20 cellular contexts compared by ENCODE assay signal in the genomic region with DNA sequence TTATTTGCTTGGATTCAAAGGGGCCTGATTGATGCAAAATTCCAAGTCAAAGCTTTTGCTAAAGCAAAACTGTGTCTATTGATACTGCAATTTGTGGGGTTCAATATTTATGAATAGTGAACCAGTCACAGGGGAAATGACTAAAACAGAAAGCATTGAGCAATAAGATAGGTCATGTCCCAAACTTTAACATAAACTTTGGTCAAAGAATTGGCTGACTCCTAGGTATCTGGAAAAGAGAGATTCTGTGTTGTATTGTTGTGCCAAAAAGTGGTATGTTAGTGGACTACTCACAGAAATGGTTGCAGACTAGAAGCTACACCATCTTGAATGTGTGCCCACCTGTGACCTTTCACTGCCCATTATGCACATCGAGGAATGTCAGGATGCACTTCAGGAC.
A peak's percentile ranks its signal among the peaks of the same experiment; 100 is the strongest.
DNase-seq lines count a peak whose midpoint lies in the region; ATAC-seq, FAIRE-seq and TF ChIP-seq lines count a peak whose summit lies in the region.
"Had no signal": no experiment of that assay in that cellular context is flagged by ENCODE, and none has a peak within 500 bp of the region (broad histone marks: within the 10 kb centered on the region; RNA-seq: fewer than 3 reads in every experiment).

No MANE protein-coding gene starts in this region.

- no peak overlapping the region for H3K27ac Mint-ChIP-seq in MCF 10A (ENCODE audit: low read depth, unreplicated experiment)
- H3K27ac Mint-ChIP-seq: CD14-positive monocyte had no signal

- no peak for FAIRE-seq in bronchial epithelial cell (lab: Jason Lieb, UNC)

- POLR2A ChIA-PET in MCF 10A (lab: Yijun Ruan, JAX) = interaction anchor here (0.6 kb wide), 1 partner anchor 1942 kb away, joined by 3 read pairs; no protein-coding TSS in a partner anchor

- no peak for ATAC-seq in HG02623 (IDR thresholded peaks at IDR 0.05; ENCODE audit: unreplicated experiment)

- H3K4me1 ChIP-seq in breast epithelium = no peaks in the 10 kb centered on the region
- H3K4me1 ChIP-seq: HAP-1 had no signal

- H3K27ac ChIP-seq in breast epithelium = no peak overlapping the region
- H3K27ac ChIP-seq: 22Rv1 had no signal

- no peak for TF ChIP-seq CTCF in MCF 10A (IDR thresholded peaks at IDR 0.05; ENCODE audit: unreplicated experiment)
- TF ChIP-seq CTCF in breast epithelium (IDR thresholded peaks at IDR 0.05) = no peak
- no peak for TF ChIP-seq CTCF in bronchial epithelial cell (IDR thresholded peaks at IDR 0.05; ENCODE audit: insufficient read depth, low read length, severe bottlenecking)
- TF ChIP-seq CTCF in fibroblast of pulmonary artery (IDR thresholded peaks at IDR 0.05; ENCODE audit: low read length, missing control alignments) = no peak

- H3K4me3 ChIP-seq in breast epithelium = no peak overlapping the region
- H3K4me3 ChIP-seq in bronchial epithelial cell (ENCODE audit: low read depth, low read length) = no peak overlapping the region
- no peak overlapping the region for H3K4me3 ChIP-seq in fibroblast of pulmonary artery (replicated peaks; ENCODE audit: low read depth, low read length)
- H3K4me3 ChIP-seq: HAP-1, MG63 had no signal

- H3K4me3 Mint-ChIP-seq in MCF 10A (ENCODE audit: unreplicated experiment) = no peak overlapping the region
- H3K4me3 Mint-ChIP-seq: CD14-positive monocyte had no signal

- no peaks in the 10 kb centered on the region for H3K4me1 Mint-ChIP-seq in MCF 10A (ENCODE audit: insufficient read depth, unreplicated experiment)
- H3K4me1 Mint-ChIP-seq: CD14-positive monocyte had no signal

- DNase-seq in MCF 10A (ENCODE audit: unreplicated experiment) (peak; percentile 9), breast epithelium (ENCODE audit: low spot score in 2 of 2) (no peak), bronchial epithelial cell (ENCODE audit: low read depth) (peak; percentile 65), fibroblast of pulmonary artery (ENCODE audit: low read depth) (peak; percentile 11), DMS153 treated with DMSO at 0.1 percent for 48 hours (lab: John Stamatoyannopoulos, UW; ENCODE audit: unreplicated experiment) (no peak), NCI-H1694 (lab: John Stamatoyannopoulos, UW) (no peak)
- no peak for DNase-seq in activated CD8-positive, alpha-beta memory T cell treated with anti-CD3 and anti-CD28 coated beads, Interleukin-2, amount 50 U/mL, for 4 hours
- DNase-seq: DND-41, GDM1, MG63, NCI-H1048, NCI-H1436, NCI-H2081, NCI-H446 treated with DMSO at 0.1 percent for 48 hours, SHP77 treated with DMSO at 0.1 percent for 48 hours, SK-N-SH had no signal

- no peak for TF ChIP-seq POLR2A in breast epithelium (IDR thresholded peaks at IDR 0.05)

- no peaks in the 10 kb centered on the region for H3K27me3 ChIP-seq in breast epithelium
- H3K27me3 ChIP-seq in bronchial epithelial cell (ENCODE audit: control insufficient read depth, insufficient read depth, low read length) = no peaks in the 10 kb centered on the region
- H3K27me3 ChIP-seq: MG63 had no signal

- intact Hi-C loops in MCF 10A (cut with micrococcal nuclease) = no loop called here
- intact Hi-C loops in breast epithelium (cut with DNase I; ENCODE audit: low total_unique reads) = no loop called here

- peaks cover 0 to 6% of the 10 kb centered on the region in 2 donors for H3K9me3 ChIP-seq in breast epithelium
- H3K9me3 ChIP-seq: HAP-1, SK-N-SH had no signal

- CTCF ChIA-PET in MCF 10A (lab: Yijun Ruan, JAX) = interaction anchor here (0.6 to 0.7 kb wide), 2 partner anchors 31 to 1398 kb away, joined by 3 read pairs; no protein-coding TSS in a partner anchor

- no peaks in the 10 kb centered on the region for H3K9me3 Mint-ChIP-seq in MCF 10A (ENCODE audit: unreplicated experiment)

- no peaks in the 10 kb centered on the region for H3K36me3 Mint-ChIP-seq in MCF 10A (ENCODE audit: insufficient read depth, unreplicated experiment)
- H3K36me3 Mint-ChIP-seq: CD14-positive monocyte had no signal

- no peaks in the 10 kb centered on the region for H3K27me3 Mint-ChIP-seq in MCF 10A (ENCODE audit: insufficient read depth, unreplicated experiment)

- no peaks in the 10 kb centered on the region for H3K36me3 ChIP-seq in breast epithelium
- H3K36me3 ChIP-seq in bronchial epithelial cell (ENCODE audit: control insufficient read depth, insufficient read depth, low read length) = no peaks in the 10 kb centered on the region
- H3K36me3 ChIP-seq: HAP-1, MG63 had no signal

- BruUV-seq in MCF 10A (replicated peaks; lab: Mats Ljungman, UMichigan) = no TSS peak

Comparison
In these comparisons a context has a peak if more than half of its experiments do, and no peak if none do; other contexts are left out.
1. DNase-seq: peak in MCF 10A (single experiment), bronchial epithelial cell (single experiment) and fibroblast of pulmonary artery (single experiment); none in breast epithelium (0 of 2), activated CD8-positive, alpha-beta memory T cell treated with anti-CD3 and anti-CD28 coated beads, Interleukin-2, amount 50 U/mL, for 4 hours (single experiment), DMS153 treated with DMSO at 0.1 percent for 48 hours (single experiment) and NCI-H1694 (single experiment).